In the genomic region with DNA sequence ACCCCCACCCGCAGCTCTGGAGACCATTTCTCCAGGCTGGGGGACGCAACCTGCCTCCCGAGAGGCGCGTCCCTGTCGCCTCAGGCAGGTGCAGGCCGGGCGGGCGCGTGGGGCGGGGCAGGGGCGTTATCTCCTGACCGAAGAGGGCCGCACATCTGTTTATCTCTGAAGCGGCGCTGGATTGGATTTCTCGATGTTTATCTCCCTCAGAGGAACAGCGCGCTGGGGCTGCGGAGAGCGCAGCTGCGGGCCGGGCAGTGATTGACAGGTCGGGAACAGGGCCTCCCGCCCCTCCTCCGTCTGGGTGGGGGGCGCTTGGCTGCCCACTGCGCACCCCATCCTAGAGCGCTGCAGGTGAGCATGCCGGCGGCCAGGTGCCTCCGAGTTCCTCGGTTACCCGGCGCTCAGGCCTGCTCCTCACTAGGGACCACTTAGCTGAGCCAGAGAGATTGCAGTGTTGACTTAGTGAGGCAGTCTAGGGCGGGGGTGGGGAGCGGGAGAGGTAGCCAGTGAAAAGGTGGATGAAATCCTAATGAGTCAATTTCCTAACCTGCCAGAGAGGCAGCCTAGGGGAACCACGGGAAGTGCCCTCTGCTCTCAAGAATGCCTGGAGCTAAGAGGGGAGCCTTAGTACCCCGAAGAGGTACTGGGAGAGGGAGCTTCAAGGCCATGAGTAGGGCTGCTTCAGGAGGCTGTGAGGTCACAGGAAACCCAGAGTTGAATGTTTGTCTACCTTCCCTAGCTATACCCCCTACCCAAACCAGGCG, we compare ENCODE assay signal across 13 cellular contexts. TPM values are rescaled to one million over a fixed set of nuclear protein-coding genes. Genes with fewer than 3 reads are reported as not detected.
DNase-seq lines count a peak whose midpoint lies in the region; ATAC-seq and TF ChIP-seq lines count a peak whose summit lies in the region.
"Had no signal": no experiment of that assay in that cellular context is flagged by ENCODE, and none has a peak within 500 bp of the region (broad histone marks: within the 10 kb centered on the region; RNA-seq: fewer than 3 reads in every experiment).

No MANE protein-coding gene starts in this region.

- TF ChIP-seq POLR2A in upper lobe of left lung (IDR thresholded peaks at IDR 0.05): no peak

- no peak overlapping the region for H3K4me3 Mint-ChIP-seq in glutamatergic neuron (ENCODE audit: unreplicated experiment)
- no peak overlapping the region for H3K4me3 Mint-ChIP-seq in activated CD4-positive, alpha-beta T cell treated with anti-CD3 and anti-CD28 coated beads, Interleukin-2, amount 10 ng/mL, durations not matched to agents 7 days and 5 days
- H3K4me3 Mint-ChIP-seq: activated CD8-positive, alpha-beta T cell treated with anti-CD3 and anti-CD28 coated beads, Interleukin-2, amount 10 ng/mL, durations not matched to agents 7 days and 5 days had no signal

- H3K9me3 Mint-ChIP-seq in glutamatergic neuron (ENCODE audit: unreplicated experiment): peaks cover 6% of the 10 kb centered on the region
- H3K9me3 Mint-ChIP-seq in activated CD4-positive, alpha-beta T cell treated with anti-CD3 and anti-CD28 coated beads, Interleukin-2, amount 10 ng/mL, durations not matched to agents 7 days and 5 days: no peaks in the 10 kb centered on the region

- H3K4me1 ChIP-seq in upper lobe of left lung: peaks cover 16 to 58% (median 44%) of the 10 kb centered on the region in 4 donors

- no peak for TF ChIP-seq EP300 in upper lobe of left lung (IDR thresholded peaks at IDR 0.05)

- peaks cover 32% of the 10 kb centered on the region for H3K4me1 Mint-ChIP-seq in glutamatergic neuron (ENCODE audit: low read depth, unreplicated experiment)
- H3K4me1 Mint-ChIP-seq in activated CD4-positive, alpha-beta T cell treated with anti-CD3 and anti-CD28 coated beads, Interleukin-2, amount 10 ng/mL, durations not matched to agents 7 days and 5 days: peaks cover 7% of the 10 kb centered on the region

- no peaks in the 10 kb centered on the region for H3K9me3 ChIP-seq in upper lobe of left lung

- no peaks in the 10 kb centered on the region for H3K36me3 Mint-ChIP-seq in glutamatergic neuron (ENCODE audit: unreplicated experiment)
- peaks cover 2% of the 10 kb centered on the region for H3K36me3 Mint-ChIP-seq in activated CD4-positive, alpha-beta T cell treated with anti-CD3 and anti-CD28 coated beads, Interleukin-2, amount 10 ng/mL, durations not matched to agents 7 days and 5 days (ENCODE audit: low read depth)

- DNase-seq in NCI-H2227 (lab: John Stamatoyannopoulos, UW; ENCODE audit: unreplicated experiment): peak; percentile 60
- DNase-seq in NCI-H2227 treated with DMSO at 0.1 percent for 48 hours (lab: John Stamatoyannopoulos, UW): no peak
- peak; percentile 42 to 81 for DNase-seq in NCI-H526 (lab: John Stamatoyannopoulos, UW)
- DNase-seq in glutamatergic neuron: peak; percentile 62
- peak; percentile 76 to 84 for DNase-seq in upper lobe of left lung
- no peak for DNase-seq in activated CD4-positive, alpha-beta T cell treated with anti-CD3 and anti-CD28 coated beads, Interleukin-2, amount 10 ng/mL, durations not matched to agents 7 days and 5 days
- DNase-seq in NCI-H1694 treated with DMSO at 0.1 percent for 48 hours (lab: John Stamatoyannopoulos, UW): no peak
- DNase-seq: activated CD8-positive, alpha-beta T cell treated with anti-CD3 and anti-CD28 coated beads, Interleukin-2, amount 10 ng/mL, durations not matched to agents 7 days and 5 days; GDM1; mesenchymal stem cell had no signal

- CTCF ChIA-PET in activated CD4-positive, alpha-beta T cell treated with anti-CD3 and anti-CD28 coated beads, Interleukin-2, amount 10 ng/mL, durations not matched to agents 7 days and 5 days (lab: Charles Lee): interaction anchor here (1.8 kb wide), 1 partner anchor 74 kb away, joined by 6 read pairs; no protein-coding TSS in a partner anchor

- H3K4me3 ChIP-seq in upper lobe of left lung: no peak overlapping the region

- peaks cover 14% of the 10 kb centered on the region for H3K27me3 Mint-ChIP-seq in glutamatergic neuron (ENCODE audit: unreplicated experiment)
- H3K27me3 Mint-ChIP-seq in activated CD4-positive, alpha-beta T cell treated with anti-CD3 and anti-CD28 coated beads, Interleukin-2, amount 10 ng/mL, durations not matched to agents 7 days and 5 days: peaks cover 76% of the 10 kb centered on the region

- TF ChIP-seq CTCF in glutamatergic neuron (IDR thresholded peaks at IDR 0.05; ENCODE audit: partially characterized antibody, unreplicated experiment) (no peak), upper lobe of left lung (IDR thresholded peaks at IDR 0.05) (no peak)

- WGBS in upper lobe of left lung, 2 donors: 8 to 27% methylated on average over 6 to 39 of the region's 40 CpGs

- no peaks in the 10 kb centered on the region for H3K36me3 ChIP-seq in upper lobe of left lung

- POLR2A ChIA-PET in activated CD4-positive, alpha-beta T cell treated with anti-CD3 and anti-CD28 coated beads, Interleukin-2, amount 10 ng/mL, durations not matched to agents 7 days and 5 days (lab: Charles Lee): no interaction called here

- no peak overlapping the region for H3K27ac ChIP-seq in upper lobe of left lung
- H3K27ac ChIP-seq: KMS-11 had no signal

- peaks cover 0 to 32% (median 19%) of the 10 kb centered on the region in 4 donors for H3K27me3 ChIP-seq in upper lobe of left lung

- H3K27ac Mint-ChIP-seq in glutamatergic neuron (ENCODE audit: unreplicated experiment): no peak overlapping the region
- no peak overlapping the region for H3K27ac Mint-ChIP-seq in activated CD4-positive, alpha-beta T cell treated with anti-CD3 and anti-CD28 coated beads, Interleukin-2, amount 10 ng/mL, durations not matched to agents 7 days and 5 days
- H3K27ac Mint-ChIP-seq: activated CD8-positive, alpha-beta T cell treated with anti-CD3 and anti-CD28 coated beads, Interleukin-2, amount 10 ng/mL, durations not matched to agents 7 days and 5 days had no signal

- peak in 1 of 2 donors; percentile 60 for ATAC-seq in upper lobe of left lung (ENCODE audit: low FRiP score in 2 of 2)
- no peak for ATAC-seq in HG03108 (IDR thresholded peaks at IDR 0.05; ENCODE audit: unreplicated experiment)
- ATAC-seq: activated CD8-positive, alpha-beta T cell treated with anti-CD3 and anti-CD28 coated beads, Interleukin-2, amount 10 ng/mL, durations not matched to agents 7 days and 5 days had no signal

RNA-seq across cellular contexts. Expression of a gene that starts 39.6 kb away (rescaled TPM):
- total RNA-seq in glutamatergic neuron (ENCODE audit: unreplicated experiment): not detected
- under 1 TPM in 2 of 6 donors, not detected in 4; 0.23 to 0.24 TPM for total RNA-seq in upper lobe of left lung
- not detected for total RNA-seq in activated CD4-positive, alpha-beta T cell treated with anti-CD3 and anti-CD28 coated beads, Interleukin-2, amount 10 ng/mL, durations not matched to agents 7 days and 5 days
- total RNA-seq: activated CD8-positive, alpha-beta T cell treated with anti-CD3 and anti-CD28 coated beads, Interleukin-2, amount 10 ng/mL, durations not matched to agents 7 days and 5 days had no signal

RNA-seq across cellular contexts. Expression of a gene that starts 44.0 kb away (rescaled TPM):
- total RNA-seq in glutamatergic neuron (ENCODE audit: unreplicated experiment) (222 TPM), upper lobe of left lung (not detected)
- not detected for total RNA-seq in activated CD4-positive, alpha-beta T cell treated with anti-CD3 and anti-CD28 coated beads, Interleukin-2, amount 10 ng/mL, durations not matched to agents 7 days and 5 days
- total RNA-seq: activated CD8-positive, alpha-beta T cell treated with anti-CD3 and anti-CD28 coated beads, Interleukin-2, amount 10 ng/mL, durations not matched to agents 7 days and 5 days; skeletal muscle tissue had no signal

RNA-seq across cellular contexts. Expression of a gene that starts 44.6 kb away (rescaled TPM):
- total RNA-seq in glutamatergic neuron (ENCODE audit: unreplicated experiment) (not detected), upper lobe of left lung (1 to 10 TPM in 1 of 6 donors, under 1 TPM in 3, not detected in 2; 0.11 to 1.0 (median 0.27) TPM)
- total RNA-seq in activated CD4-positive, alpha-beta T cell treated with anti-CD3 and anti-CD28 coated beads, Interleukin-2, amount 10 ng/mL, durations not matched to agents 7 days and 5 days: not detected
- total RNA-seq: activated CD8-positive, alpha-beta T cell treated with anti-CD3 and anti-CD28 coated beads, Interleukin-2, amount 10 ng/mL, durations not matched to agents 7 days and 5 days; skeletal muscle tissue had no signal

Comparison
In these comparisons a context has a peak if more than half of its experiments do, and no peak if none do; other contexts are left out.
1. DNase-seq: peak in NCI-H2227 (single experiment), NCI-H526 (2 of 2), glutamatergic neuron (single experiment) and upper lobe of left lung (2 of 2); none in NCI-H2227 treated with DMSO at 0.1 percent for 48 hours (single experiment), activated CD4-positive, alpha-beta T cell treated with anti-CD3 and anti-CD28 coated beads, Interleukin-2, amount 10 ng/mL, durations not matched to agents 7 days and 5 days (single experiment) and NCI-H1694 treated with DMSO at 0.1 percent for 48 hours (single experiment).
2. RNA of a gene that starts 44.0 kb away (total RNA-seq): 222 TPM in glutamatergic neuron (single experiment); not detected in upper lobe of left lung and not detected in activated CD4-positive, alpha-beta T cell treated with anti-CD3 and anti-CD28 coated beads, Interleukin-2, amount 10 ng/mL, durations not matched to agents 7 days and 5 days; every median in the first group is over 100 times any median in the second.